Comparison of ENCODE assay signal across 8 cellular contexts in genomic region chr2:19358242-19359020, GRCh38. TPM values are rescaled to one million over a fixed set of nuclear protein-coding genes. Genes with fewer than 3 reads are reported as not detected.
A peak's percentile ranks its signal among the peaks of the same experiment; 100 is the strongest.
DNase-seq lines count a peak whose midpoint lies in the region; ATAC-seq, FAIRE-seq and TF ChIP-seq lines count a peak whose summit lies in the region.

OSR1 (minus strand) TSS chr2:19358623; CDS start chr2:19353805, 4,818 bp downstream.

- H3K9ac ChIP-seq in skeletal muscle satellite cell (ENCODE audit: low read depth, low read length) (peak within 1 kb of the TSS; percentile 87), Karpas-422 (ENCODE audit: low read length) (no peak within 1 kb of the TSS)

- H3K27me3 ChIP-seq in ascending aorta (no peaks in the 10 kb centered on the region), skeletal muscle satellite cell (ENCODE audit: control insufficient read depth, insufficient read depth, low read length) (no peaks in the 10 kb centered on the region), Karpas-422 (ENCODE audit: low read length) (no peaks in the 10 kb centered on the region)

- H3K79me2 ChIP-seq in Karpas-422 (ENCODE audit: low read length), result no peaks in the 10 kb centered on the region

- H3K4me1 ChIP-seq in ascending aorta, result peaks cover 9 to 19% of the 10 kb centered on the region in 2 donors
- H3K4me1 ChIP-seq in skeletal muscle satellite cell (ENCODE audit: control insufficient read depth, insufficient read depth, low read length), result peaks cover 22% of the 10 kb centered on the region
- H3K4me1 ChIP-seq in Karpas-422 (ENCODE audit: low read length), result peaks cover 10% of the 10 kb centered on the region

- H3K9me3 ChIP-seq in ascending aorta, result no peaks in the 10 kb centered on the region
- peaks cover 3% of the 10 kb centered on the region for H3K9me3 ChIP-seq in iPS-18c (ENCODE audit: control insufficient read depth, insufficient read depth, low read length)
- no peaks in the 10 kb centered on the region for H3K9me3 ChIP-seq in skeletal muscle satellite cell (replicated peaks; ENCODE audit: low read length)
- no peaks in the 10 kb centered on the region for H3K9me3 ChIP-seq in Karpas-422 (ENCODE audit: low read length)

- no peak for ATAC-seq in GM21423 (IDR thresholded peaks at IDR 0.05; ENCODE audit: unreplicated experiment)

- no peak within 1 kb of the TSS for H2AFZ ChIP-seq in Karpas-422 (ENCODE audit: low read length)

- H3K4me2 ChIP-seq in skeletal muscle satellite cell (ENCODE audit: low read length) (peak within 1 kb of the TSS; percentile 98), Karpas-422 (ENCODE audit: low read depth, low read length, poor library complexity, severe bottlenecking) (no peak within 1 kb of the TSS)

- no peaks in the 10 kb centered on the region for H4K20me1 ChIP-seq in Karpas-422 (ENCODE audit: insufficient read depth, low read depth, low read length)

- FAIRE-seq in RCC 7860 (lab: Jason Lieb, UNC), result no peak

- intact Hi-C loops in ascending aorta (cut with DNase I), result loop anchor here (1.0 to 10.0 kb wide), 5 partner anchors 8 to 1086 kb away; partner anchors contain the start of genes LAPTM4A and RHOB

- DNase-seq in EL (peak; percentile 84), NCI-H1105 treated with DMSO at 0.1 percent for 48 hours (lab: John Stamatoyannopoulos, UW) (peak; percentile 42), ascending aorta (ENCODE audit: low spot score in 2 of 2) (peak in 1 of 2 donors; percentile 90), Karpas-422 (no peak), RCC 7860 (ENCODE audit: low spot score) (no peak)

- H3K36me3 ChIP-seq in ascending aorta (no peaks in the 10 kb centered on the region), skeletal muscle satellite cell (ENCODE audit: insufficient read depth, low read length) (peaks cover 9% of the 10 kb centered on the region), Karpas-422 (ENCODE audit: insufficient read depth, low read length) (no peaks in the 10 kb centered on the region)

- H3K27ac ChIP-seq in ascending aorta (peak within 1 kb of the TSS; percentile 96), Karpas-422 (ENCODE audit: low read length) (no peak within 1 kb of the TSS)

- TF ChIP-seq CTCF in ascending aorta (IDR thresholded peaks at IDR 0.05), result no peak

- no peaks in the 10 kb centered on the region for H3K9me2 ChIP-seq in Karpas-422 (replicated peaks; ENCODE audit: insufficient read depth, low read length)

- H3K4me3 ChIP-seq in ascending aorta (peak within 1 kb of the TSS; percentile 65 to 91), iPS-18c (ENCODE audit: insufficient read depth, low read depth, low read length) (peak within 1 kb of the TSS; percentile 60), skeletal muscle satellite cell (ENCODE audit: low read length) (peak within 1 kb of the TSS; percentile 87), Karpas-422 (ENCODE audit: low read length) (no peak within 1 kb of the TSS)

RNA-seq across cellular contexts. Expression of gene OSR1, which starts in this region (rescaled TPM):
- total RNA-seq in ascending aorta, result 66.7 TPM
- total RNA-seq in skeletal muscle satellite cell (2012; rRNA removed), result 7.9 and 24.7 TPM in 2 replicates
- total RNA-seq in Karpas-422 (2014; rRNA removed; shearing (Covaris generic); ENCODE audit: low replicate concordance), result not detected in 2 replicates

Comparison
In these comparisons a context has a peak if more than half of its experiments do, and no peak if none do; other contexts are left out.
1. RNA of gene OSR1 (total RNA-seq): 66.7 TPM in ascending aorta (single experiment); not detected in Karpas-422; every median in the first group is over 10 times any median in the second.
2. DNase-seq: peak in EL (single experiment) and NCI-H1105 treated with DMSO at 0.1 percent for 48 hours (single experiment); none in Karpas-422 (single experiment) and RCC 7860 (single experiment).